In genomic region chr19:11383706-11384048, GRCh38 we compare ENCODE assay signal across 9 cellular contexts. TPM values are rescaled to one million over a fixed set of nuclear protein-coding genes. Genes with fewer than 3 reads are reported as not detected.
A peak's percentile ranks its signal among the peaks of the same experiment; 100 is the strongest.
DNase-seq lines count a peak whose midpoint lies in the region; ATAC-seq, FAIRE-seq and TF ChIP-seq lines count a peak whose summit lies in the region.
"Had no signal": no experiment of that assay in that cellular context is flagged by ENCODE, and none has a peak within 500 bp of the region (broad histone marks: within the 10 kb centered on the region; RNA-seq: fewer than 3 reads in every experiment).

No MANE protein-coding gene starts in this region.

- no peak for TF ChIP-seq EP300 in SK-N-SH (IDR thresholded peaks at IDR 0.05; ENCODE audit: borderline replicate concordance in 1 of 2, low read depth in 1 of 2, low read length in 1 of 2)

- H3K79me2 ChIP-seq in SK-N-SH (ENCODE audit: insufficient read depth), result peaks cover 12% of the 10 kb centered on the region; the same call in 1 of the 2 replicates

- H3K9me3 ChIP-seq in SK-N-SH (no peaks in the 10 kb centered on the region), mesenchymal stem cell (ENCODE audit: control insufficient read depth, low read length) (no peaks in the 10 kb centered on the region), tibial artery (no peaks in the 10 kb centered on the region)

- no peak overlapping the region for H2AK5ac ChIP-seq in mesenchymal stem cell (ENCODE audit: low read length, severe bottlenecking)

- no peaks in the 10 kb centered on the region for H3K79me1 ChIP-seq in mesenchymal stem cell (replicated peaks; ENCODE audit: low read length, poor library complexity, severe bottlenecking)

- peak overlapping the region; percentile 45 for H4K8ac ChIP-seq in mesenchymal stem cell (ENCODE audit: low read length)

- no peaks in the 10 kb centered on the region for H3K36me3 ChIP-seq in SK-N-SH (replicated peaks in 1 of 2; ENCODE audit: control insufficient read depth in 1 of 2, insufficient read depth in 2 of 2, low read length in 1 of 2)
- H3K36me3 ChIP-seq in bronchial epithelial cell (ENCODE audit: control insufficient read depth, insufficient read depth, low read length), result no peaks in the 10 kb centered on the region
- H3K36me3 ChIP-seq in mesenchymal stem cell (ENCODE audit: control insufficient read depth in 1 of 2, insufficient read depth in 2 of 2, low read depth in 1 of 2, low read length in 2 of 2), result no peaks in the 10 kb centered on the region
- no peaks in the 10 kb centered on the region for H3K36me3 ChIP-seq in tibial artery

- TF ChIP-seq CTCF in SK-N-SH (IDR thresholded peaks at IDR 0.05) (no peak), bronchial epithelial cell (IDR thresholded peaks at IDR 0.05; ENCODE audit: insufficient read depth, low read length, severe bottlenecking) (no peak), tibial artery (IDR thresholded peaks at IDR 0.05) (no peak)

- peak overlapping the region; percentile 93 for H2BK15ac ChIP-seq in mesenchymal stem cell (ENCODE audit: low read depth, poor library complexity, severe bottlenecking)

- CTCF ChIA-PET in SK-N-SH (lab: Yijun Ruan, JAX), result interaction anchor here (0.6 to 6.4 kb wide), 27 partner anchors 9 to 145 kb away, joined by 3 to 85 read pairs (median 5); partner anchors contain the start of genes ECSIT, ELAVL3, ODAD3 and PRKCSH

- no peaks in the 10 kb centered on the region for H3K9me2 ChIP-seq in SK-N-SH

- H2BK5ac ChIP-seq in mesenchymal stem cell (ENCODE audit: low read depth, low read length, poor library complexity, severe bottlenecking), result no peak overlapping the region

- POLR2A ChIA-PET in SK-N-SH (lab: Yijun Ruan, JAX), result interaction anchor here (0.7 to 4.3 kb wide), 10 partner anchors 9 to 99 kb away, joined by 3 to 30 read pairs (median 7); partner anchors contain the start of genes ELAVL3, ODAD3, PRKCSH and RGL3

- H3K14ac ChIP-seq in mesenchymal stem cell (ENCODE audit: low read length in 2 of 2), result peak overlapping the region in 1 of 2 experiments; percentile 9

- peak overlapping the region; percentile 75 to 81 for H3K18ac ChIP-seq in mesenchymal stem cell (ENCODE audit: low read depth in 1 of 2, low read length in 2 of 2)

- H2AFZ ChIP-seq in SK-N-SH (ENCODE audit: low read depth) (peak overlapping the region; percentile 70; the same call in 1 of the 2 replicates), mesenchymal stem cell (ENCODE audit: low read depth, low read length) (peak overlapping the region; percentile 56)

- peak overlapping the region; percentile 76 for H3K4me2 ChIP-seq in SK-N-SH
- peak overlapping the region; percentile 90 for H3K4me2 ChIP-seq in mesenchymal stem cell (ENCODE audit: low read length, poor library complexity, severe bottlenecking)

- H3K27me3 ChIP-seq in SK-N-SH (ENCODE audit: insufficient read depth) (no peaks in the 10 kb centered on the region), bronchial epithelial cell (ENCODE audit: control insufficient read depth, insufficient read depth, low read length) (peaks cover 5% of the 10 kb centered on the region), mesenchymal stem cell (ENCODE audit: control insufficient read depth in 1 of 2, insufficient read depth in 1 of 2, low read length in 2 of 2) (peaks cover 14 to 15% of the 10 kb centered on the region in 2 experiments), tibial artery (peaks cover 0 to 25% of the 10 kb centered on the region in 2 donors)

- H4K91ac ChIP-seq in mesenchymal stem cell (ENCODE audit: low read length), result peak overlapping the region; percentile 95

- H3K4ac ChIP-seq in mesenchymal stem cell (ENCODE audit: low read depth in 1 of 2, low read length in 2 of 2), result peak overlapping the region; percentile 88

- TF ChIP-seq RAD21 in SK-N-SH (IDR thresholded peaks at IDR 0.05; ENCODE audit: low read length), result no peak

- H3K9ac ChIP-seq in SK-N-SH (no peak overlapping the region; the same call in 1 of the 2 replicates), mesenchymal stem cell (ENCODE audit: low read length) (no peak overlapping the region)

- peaks cover 16% of the 10 kb centered on the region for H3F3A ChIP-seq in SK-N-SH (replicated peaks; ENCODE audit: insufficient read depth)

- H3K27ac ChIP-seq in SK-N-SH (ENCODE audit: low read depth in 2 of 2, low read length in 1 of 2) (peak overlapping the region in 1 of 2 experiments; percentile 84; a peak in 2 of 4 replicates), mesenchymal stem cell (ENCODE audit: low read length, poor library complexity, severe bottlenecking) (no peak overlapping the region), tibial artery (no peak overlapping the region)

- ATAC-seq in SK-N-SH treated with all-trans-retinoic acid at 6 μM for 48 hours (no peak), GM18861 (IDR thresholded peaks at IDR 0.05; ENCODE audit: unreplicated experiment) (no peak), HG03135 (IDR thresholded peaks at IDR 0.05; ENCODE audit: unreplicated experiment) (no peak)

- peak overlapping the region in 1 of 2 experiments; percentile 97 for H3K23ac ChIP-seq in mesenchymal stem cell (ENCODE audit: low read length in 2 of 2)

- peaks cover 0 to 14% of the 10 kb centered on the region in 2 experiments; a peak in 1 of 4 replicates for H3K4me1 ChIP-seq in SK-N-SH (ENCODE audit: control insufficient read depth in 1 of 2, insufficient read depth in 2 of 2, low read depth in 1 of 2, low read length in 1 of 2)
- H3K4me1 ChIP-seq in mesenchymal stem cell (ENCODE audit: control insufficient read depth, insufficient read depth, low read depth, low read length), result peaks cover 36% of the 10 kb centered on the region
- peaks cover 0 to 48% (median 41%) of the 10 kb centered on the region in 4 donors for H3K4me1 ChIP-seq in tibial artery

- peak overlapping the region; percentile 51 to 54 for H3K4me3 ChIP-seq in SK-N-SH (ENCODE audit: low read depth in 2 of 2, low read length in 1 of 2)
- peak overlapping the region; percentile 14 for H3K4me3 ChIP-seq in bronchial epithelial cell (ENCODE audit: low read depth, low read length)
- H3K4me3 ChIP-seq in mesenchymal stem cell (ENCODE audit: insufficient read depth in 1 of 2, low read depth in 1 of 2, low read length in 2 of 2), result peak overlapping the region in 1 of 2 experiments; percentile 55
- H3K4me3 ChIP-seq in tibial artery, result peak overlapping the region; percentile 25 to 35

- no peak for FAIRE-seq in bronchial epithelial cell (lab: Jason Lieb, UNC)
- FAIRE-seq: GM18507 had no signal

- H2BK12ac ChIP-seq in mesenchymal stem cell (ENCODE audit: low read length in 2 of 2), result peak overlapping the region; percentile 73 to 85

- intact Hi-C loops in tibial artery (cut with DNase I; ENCODE audit: low total_unique reads), result loop anchor here (2.0 to 5.0 kb wide), 2 partner anchors 36 to 37 kb away; partner anchors contain the start of genes CCDC159 and TMEM205

- no CpG with 5 or more reads among the region's 9 CpGs for WGBS in SK-N-SH (ENCODE audit: low lambda C conversion rate)
- under 1% methylated on average over 9 of the region's 9 CpGs for WGBS in mesenchymal stem cell

- DNase-seq in SK-N-SH (no peak), bronchial epithelial cell (ENCODE audit: low read depth) (no peak), mesenchymal stem cell (no peak), tibial artery (no peak), DMS153 (lab: John Stamatoyannopoulos, UW) (no peak)

- H4K20me1 ChIP-seq in SK-N-SH (ENCODE audit: insufficient read depth), result no peaks in the 10 kb centered on the region

- H2BK120ac ChIP-seq in mesenchymal stem cell (ENCODE audit: low read depth, low read length), result peak overlapping the region; percentile 77

TF ChIP-seq in SK-N-SH, 30 proteins besides CTCF, POLR2A, EP300 and RAD21 (continues in another document):
- TF ChIP-seq JUND (IDR thresholded peaks at IDR 0.05), result no peak

TF ChIP-seq in SK-N-SH treated with all-trans-retinoic acid at 6 μM for 48 hours, 23 proteins besides CTCF, POLR2A, EP300 and RAD21:
- TF ChIP-seq GLIS3 (CRISPR knock-in tag; IDR thresholded peaks at IDR 0.05) (no peak), ZFP3 (CRISPR knock-in tag; IDR thresholded peaks at IDR 0.05) (no peak), BACH2 (CRISPR knock-in tag; IDR thresholded peaks at IDR 0.05; ENCODE audit: borderline replicate concordance) (no peak), ZNF70 (CRISPR knock-in tag; IDR thresholded peaks at IDR 0.05) (no peak)

RNA-seq across cellular contexts. Expression of gene EPOR, which starts 0.4 kb away (rescaled TPM):
- polyA plus RNA-seq in SK-N-SH (2012; rRNA removed), result 15.4 and 16.8 TPM in 2 replicates
- 5.3 and 7.9 TPM in 2 replicates for polyA plus RNA-seq in SK-N-SH (2012; cell fraction: cytosol; rRNA removed)
- polyA plus RNA-seq in SK-N-SH (2012; cell fraction: nucleus; rRNA removed), result 79.3 and 81.6 TPM in 2 replicates
- total RNA-seq in bronchial epithelial cell, result 0.26 and 1.0 TPM in 2 replicates
- polyA plus RNA-seq in mesenchymal stem cell (2013, experiment 1 of 2), result 16.4 TPM
- 17.2 TPM for polyA plus RNA-seq in mesenchymal stem cell (2013, experiment 2 of 2)

RNA-seq across cellular contexts. Expression of gene SWSAP1, which starts 9.2 kb away (rescaled TPM):
- 2.8 and 3.0 TPM in 2 replicates for polyA plus RNA-seq in SK-N-SH (2012; rRNA removed)
- polyA plus RNA-seq in SK-N-SH (2012; cell fraction: cytosol; rRNA removed), result 1.5 and 2.2 TPM in 2 replicates
- 5.3 and 6.2 TPM in 2 replicates for polyA plus RNA-seq in SK-N-SH (2012; cell fraction: nucleus; rRNA removed)
- total RNA-seq in bronchial epithelial cell, result 0.53 and 0.90 TPM in 2 replicates
- polyA plus RNA-seq in mesenchymal stem cell (2013, experiment 1 of 2), result 3.4 TPM
- 3.8 TPM for polyA plus RNA-seq in mesenchymal stem cell (2013, experiment 2 of 2)

RNA-seq across cellular contexts. Expression of gene PLPPR2, which starts 28.4 kb away (rescaled TPM):
- polyA plus RNA-seq in SK-N-SH (2012; rRNA removed), result 18.9 and 26.2 TPM in 2 replicates
- polyA plus RNA-seq in SK-N-SH (2012; cell fraction: cytosol; rRNA removed), result 10.6 and 17.6 TPM in 2 replicates
- polyA plus RNA-seq in SK-N-SH (2012; cell fraction: nucleus; rRNA removed), result 54.9 and 71.2 TPM in 2 replicates
- 1.8 and 6.0 TPM in 2 replicates for total RNA-seq in bronchial epithelial cell
- polyA plus RNA-seq in mesenchymal stem cell (2013, experiment 1 of 2), result 51.5 TPM
- 51.8 TPM for polyA plus RNA-seq in mesenchymal stem cell (2013, experiment 2 of 2)

RNA-seq across cellular contexts. Expression of gene RGL3, which starts 35.4 kb away (rescaled TPM):
- 13.3 and 13.5 TPM in 2 replicates for polyA plus RNA-seq in SK-N-SH (2012; rRNA removed)
- 2.1 and 2.9 TPM in 2 replicates for polyA plus RNA-seq in SK-N-SH (2012; cell fraction: cytosol; rRNA removed)
- polyA plus RNA-seq in SK-N-SH (2012; cell fraction: nucleus; rRNA removed), result 140 and 202 TPM in 2 replicates
- 0.26 TPM in 2 replicates for total RNA-seq in bronchial epithelial cell
- 3.4 TPM for polyA plus RNA-seq in mesenchymal stem cell (2013, experiment 1 of 2)
- polyA plus RNA-seq in mesenchymal stem cell (2013, experiment 2 of 2), result 2.5 TPM

RNA-seq across cellular contexts. Expression of gene CCDC159, which starts 37.4 kb away (rescaled TPM):
- polyA plus RNA-seq in SK-N-SH (2012; rRNA removed), result 25.2 and 30.1 TPM in 2 replicates
- 11.0 and 15.1 TPM in 2 replicates for polyA plus RNA-seq in SK-N-SH (2012; cell fraction: cytosol; rRNA removed)
- 160 and 203 TPM in 2 replicates for polyA plus RNA-seq in SK-N-SH (2012; cell fraction: nucleus; rRNA removed)
- total RNA-seq in bronchial epithelial cell, result 7.9 and 11.1 TPM in 2 replicates
- polyA plus RNA-seq in mesenchymal stem cell (2013, experiment 1 of 2), result 22.5 TPM
- 20.6 TPM for polyA plus RNA-seq in mesenchymal stem cell (2013, experiment 2 of 2)
